ENCODE assay signal across 8 cellular contexts in the genomic region with DNA sequence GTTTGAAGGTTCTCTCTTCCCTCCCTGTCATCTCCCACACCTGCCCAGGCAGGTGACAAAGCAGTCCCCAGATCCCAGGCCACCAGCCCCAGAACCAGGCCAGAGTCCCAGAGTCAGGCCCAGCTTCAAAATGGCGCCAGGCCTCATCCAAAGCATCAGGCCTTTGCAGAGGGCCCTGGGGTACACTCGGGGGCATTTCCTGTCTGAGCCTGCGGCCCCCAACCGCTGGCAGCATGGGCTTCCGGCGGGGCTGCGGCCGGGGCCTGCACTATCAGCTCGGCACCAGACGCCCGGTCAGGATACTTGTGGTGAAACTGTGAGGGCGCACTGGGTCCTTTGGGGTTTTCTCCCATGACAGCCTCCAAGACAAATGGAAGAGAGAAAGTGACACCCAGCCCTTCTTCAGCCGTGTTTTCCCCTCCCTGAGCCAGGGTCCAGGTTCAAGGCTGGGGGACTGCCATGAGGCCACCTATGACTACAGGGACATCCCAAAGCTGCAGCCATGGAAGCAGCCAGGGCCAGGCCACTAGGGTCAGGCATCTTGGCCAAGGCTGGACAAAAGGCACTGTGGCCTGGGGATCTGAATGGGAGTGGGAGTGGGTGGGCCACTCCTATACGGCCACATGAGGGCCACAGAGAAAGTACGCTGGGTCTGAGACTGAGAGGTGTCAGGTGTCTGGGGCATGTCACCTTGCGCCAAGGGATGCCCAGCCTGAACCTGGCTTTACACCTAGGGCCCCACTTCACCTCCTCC. TPM values are rescaled to one million over a fixed set of nuclear protein-coding genes. Genes with fewer than 3 reads are reported as not detected.
A peak's percentile ranks its signal among the peaks of the same experiment; 100 is the strongest.
DNase-seq lines count a peak whose midpoint lies in the region; ATAC-seq and TF ChIP-seq lines count a peak whose summit lies in the region.

No MANE protein-coding gene starts in this region.

- peaks cover 3% of the 10 kb centered on the region for H3K27me3 Mint-ChIP-seq in brain
- H3K27me3 Mint-ChIP-seq in naive thymus-derived CD8-positive, alpha-beta T cell = no peaks in the 10 kb centered on the region

- H3K27ac Mint-ChIP-seq in brain = peak overlapping the region in 3 of 5 experiments; percentile 47 to 99 (median 97)
- peak overlapping the region; percentile 93 to 99 (median 97) for H3K27ac Mint-ChIP-seq in naive thymus-derived CD8-positive, alpha-beta T cell

- H3K27me3 ChIP-seq in BE2C (no peaks in the 10 kb centered on the region), HUES64 (ENCODE audit: insufficient read depth, low read length) (no peaks in the 10 kb centered on the region)

- no peak for ATAC-seq in naive thymus-derived CD8-positive, alpha-beta T cell
- ATAC-seq in GM18511 (IDR thresholded peaks at IDR 0.05; ENCODE audit: unreplicated experiment) (no peak), HG03095 (IDR thresholded peaks at IDR 0.05; ENCODE audit: unreplicated experiment) (no peak)

- peaks cover 26% of the 10 kb centered on the region for H3K36me3 ChIP-seq in BE2C
- peaks cover 33% of the 10 kb centered on the region for H3K36me3 ChIP-seq in HUES64 (ENCODE audit: insufficient read depth, low read length)

- H3K4me3 ChIP-seq in BE2C (ENCODE audit: low read depth, low read length) (peak overlapping the region; percentile 49; the same call in 1 of the 2 replicates), HUES64 (ENCODE audit: low read length) (peak overlapping the region; percentile 90)

- POLR2A ChIA-PET in naive thymus-derived CD8-positive, alpha-beta T cell (lab: Charles Lee) = interaction anchor here (0.6 to 2.6 kb wide), 13 partner anchors 8 to 823 kb away, joined by 3 to 13 read pairs (median 5); partner anchors contain the start of genes IFT122, MBD4 and RPN1

- no peaks in the 10 kb centered on the region for H3K9me3 Mint-ChIP-seq in brain
- peaks cover 0 to 2% (median 0%) of the 10 kb centered on the region in 9 donors for H3K9me3 Mint-ChIP-seq in naive thymus-derived CD8-positive, alpha-beta T cell

- peaks cover 28% of the 10 kb centered on the region for H3K36me3 Mint-ChIP-seq in brain
- H3K36me3 Mint-ChIP-seq in naive thymus-derived CD8-positive, alpha-beta T cell = peaks cover 0 to 30% (median 9%) of the 10 kb centered on the region in 3 donors

- DNase-seq in BE2C = no peak
- DNase-seq in naive thymus-derived CD8-positive, alpha-beta T cell = no peak
- DNase-seq in activated effector memory CD4-positive, alpha-beta T cell treated with anti-CD3 and anti-CD28 coated beads, Interleukin-2, amount 50 U/mL, for 16 hours = no peak
- no peak for DNase-seq in MV-4-11 (lab: John Stamatoyannopoulos, UW)

- TF ChIP-seq CTCF in BE2C (IDR thresholded peaks at IDR 0.05; ENCODE audit: low read depth, low read length) = no peak
- TF ChIP-seq CTCF in brain (conservative IDR thresholded peaks at IDR 0.05) = no peak

- H3K4me1 ChIP-seq in BE2C (no peaks in the 10 kb centered on the region), HUES64 (ENCODE audit: insufficient read depth, low read length) (no peaks in the 10 kb centered on the region; the same call in 1 of the 2 replicates)

- peaks cover 17% of the 10 kb centered on the region for H3K4me1 Mint-ChIP-seq in brain
- peaks cover 13 to 32% (median 27%) of the 10 kb centered on the region in 4 donors for H3K4me1 Mint-ChIP-seq in naive thymus-derived CD8-positive, alpha-beta T cell

- H3K9me3 ChIP-seq in BE2C = no peaks in the 10 kb centered on the region
- no peaks in the 10 kb centered on the region for H3K9me3 ChIP-seq in HUES64 (ENCODE audit: insufficient read depth, low read depth, low read length)

- H3K4me3 Mint-ChIP-seq in brain = peak overlapping the region in 1 of 5 experiments; percentile 46
- H3K4me3 Mint-ChIP-seq in naive thymus-derived CD8-positive, alpha-beta T cell = peak overlapping the region; percentile 94 to 99 (median 97)

- 96% methylated on average over 16 of the region's 16 CpGs for WGBS in HUES64

- H3K27ac ChIP-seq in HUES64 (ENCODE audit: low read depth, low read length) = no peak overlapping the region; the same call in 1 of the 2 replicates

- H3K9ac ChIP-seq in HUES64 (ENCODE audit: low read depth, low read length) = peak overlapping the region; percentile 78

RNA-seq across cellular contexts. Expression of gene RPN1, which starts 33.9 kb away (rescaled TPM):
- 221 TPM for polyA plus RNA-seq in BE2C (2012; ENCODE audit: insufficient read depth, insufficient read length, low read depth)
- polyA plus RNA-seq in HUES64 (2013, experiment 1 of 2) = 159 TPM
- polyA plus RNA-seq in HUES64 (2013, experiment 2 of 2) = 159 TPM
- 281 TPM for polyA plus RNA-seq in brain (ENCODE audit: insufficient read depth, low read depth, low replicate concordance)
- 10 to 100 TPM; 76.2 to 79.6 TPM for total RNA-seq in naive thymus-derived CD8-positive, alpha-beta T cell
- 100 to 1,000 TPM; 178 to 224 (median 179) TPM for polyA plus RNA-seq in naive thymus-derived CD8-positive, alpha-beta T cell
